ENCODE assay signal across 17 cellular contexts in the genomic region with DNA sequence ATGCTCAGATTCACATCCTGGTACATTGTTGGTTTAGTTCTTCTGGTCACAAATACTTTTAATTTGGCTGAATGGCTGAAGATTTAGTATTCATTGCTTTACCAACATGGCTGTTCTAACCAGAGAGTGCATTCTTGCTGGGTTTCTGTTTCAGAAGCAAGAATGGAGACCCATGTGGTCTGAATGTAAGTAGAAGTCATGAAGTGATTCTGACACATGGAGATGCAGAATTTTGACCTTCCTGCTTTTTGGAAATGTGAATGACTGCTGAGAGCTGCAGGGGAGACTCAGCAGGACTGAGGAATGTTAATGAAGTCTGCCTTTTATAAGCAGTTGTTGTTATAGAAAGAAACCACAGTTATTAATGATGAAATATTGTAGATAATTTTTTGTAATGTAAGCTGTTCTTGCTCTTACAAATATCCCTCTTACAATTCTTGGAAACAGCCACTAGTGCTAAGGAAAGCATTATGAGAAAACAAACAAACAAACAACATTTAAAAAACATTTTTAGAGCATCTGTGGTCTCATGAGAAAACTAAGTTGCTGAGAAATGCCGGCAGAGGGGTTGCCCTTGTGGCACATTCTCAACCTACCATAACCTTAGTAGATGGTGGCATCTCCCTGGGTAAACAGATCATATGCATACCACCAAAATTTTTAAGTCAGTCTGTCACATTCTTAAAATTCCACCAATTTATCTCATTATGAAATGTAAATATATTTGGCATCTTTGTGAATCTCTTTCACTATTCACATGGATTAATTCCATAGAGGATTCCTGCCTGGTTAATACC.
DNase-seq lines count a peak whose midpoint lies in the region; ATAC-seq and TF ChIP-seq lines count a peak whose summit lies in the region.
"Had no signal": no experiment of that assay in that cellular context is flagged by ENCODE, and none has a peak within 500 bp of the region (broad histone marks: within the 10 kb centered on the region; RNA-seq: fewer than 3 reads in every experiment).

No MANE protein-coding gene starts in this region.

- no peak overlapping the region for H2BK12ac ChIP-seq in mesenchymal stem cell (ENCODE audit: low read length in 2 of 2)

- POLR2A ChIA-PET in BJ (lab: Charles Lee) (no interaction called here), OCI-LY7 (lab: Charles Lee) (no interaction called here)

- no peaks in the 10 kb centered on the region for H4K20me1 ChIP-seq in OCI-LY7 (ENCODE audit: insufficient read depth, low read length)

- no peaks in the 10 kb centered on the region for H3K79me2 ChIP-seq in OCI-LY7 (ENCODE audit: insufficient read depth, low read depth, low read length)

- CTCF ChIA-PET in BJ (lab: Yijun Ruan, JAX) (no interaction called here), OCI-LY7 (lab: Charles Lee; ENCODE audit: unreplicated experiment) (no interaction called here)

- H3K27me3 ChIP-seq in BJ (ENCODE audit: control insufficient read depth, insufficient read depth, low read length): no peaks in the 10 kb centered on the region
- H3K27me3 ChIP-seq in mesenchymal stem cell (ENCODE audit: control insufficient read depth in 1 of 2, insufficient read depth in 1 of 2, low read length in 2 of 2): no peaks in the 10 kb centered on the region
- H3K27me3 ChIP-seq in tibial nerve: no peaks in the 10 kb centered on the region
- H3K27me3 ChIP-seq: ascending aorta had no signal

- H3K4ac ChIP-seq in mesenchymal stem cell (ENCODE audit: low read depth in 1 of 2, low read length in 2 of 2): no peak overlapping the region

- no peaks in the 10 kb centered on the region for H3K79me1 ChIP-seq in mesenchymal stem cell (replicated peaks; ENCODE audit: low read length, poor library complexity, severe bottlenecking)

- no peak overlapping the region for H3K4me3 Mint-ChIP-seq in progenitor cell of endocrine pancreas (ENCODE audit: low read depth)
- H3K4me3 Mint-ChIP-seq: activated T-helper 1 cell treated with anti-CD3 and anti-CD28 coated beads, Interleukin-12 subunit alpha, Interleukin-12 subunit beta, Interleukin-2, Interleukin-4 antibody, amounts not matched to agents 30 ng/mL and 10 ng/mL and 1 ng/mL, durations not matched to agents 14 hours and 24 hours and 36 hours; T-cell had no signal

- no peak overlapping the region for H3K18ac ChIP-seq in mesenchymal stem cell (ENCODE audit: low read depth in 1 of 2, low read length in 2 of 2)

- no peaks in the 10 kb centered on the region for H3K4me1 Mint-ChIP-seq in progenitor cell of endocrine pancreas (ENCODE audit: low read depth)
- H3K4me1 Mint-ChIP-seq: T-cell had no signal

- H2BK120ac ChIP-seq in mesenchymal stem cell (ENCODE audit: low read depth, low read length): no peak overlapping the region

- no TSS peak for BruUV-seq in OCI-LY7 (replicated peaks; lab: Mats Ljungman, UMichigan)

- peak; percentile 62 for ATAC-seq in HG02938 (IDR thresholded peaks at IDR 0.05; ENCODE audit: unreplicated experiment)
- ATAC-seq: lower lobe of right lung, T-cell had no signal

- no peak overlapping the region for H3K4me2 ChIP-seq in mesenchymal stem cell (ENCODE audit: low read length, poor library complexity, severe bottlenecking)
- H3K4me2 ChIP-seq in OCI-LY7 (ENCODE audit: low read length): no peak overlapping the region

- in situ Hi-C loops in astrocyte of the cerebellum (cut with HindIII; ENCODE audit: low sequenced_read_pairs): no loop called here

- H3K27ac Mint-ChIP-seq in progenitor cell of endocrine pancreas: no peak overlapping the region
- H3K27ac Mint-ChIP-seq: activated T-helper 1 cell treated with anti-CD3 and anti-CD28 coated beads, Interleukin-12 subunit alpha, Interleukin-12 subunit beta, Interleukin-2, Interleukin-4 antibody, amounts not matched to agents 30 ng/mL and 10 ng/mL and 1 ng/mL, durations not matched to agents 14 hours and 24 hours and 36 hours; T-cell had no signal

- no peak overlapping the region for H2BK15ac ChIP-seq in mesenchymal stem cell (ENCODE audit: low read depth, poor library complexity, severe bottlenecking)

- H3K9me3 ChIP-seq in mesenchymal stem cell (ENCODE audit: control insufficient read depth, low read length) (peaks cover 2% of the 10 kb centered on the region), tibial nerve (peaks cover 0 to 6% (median 1%) of the 10 kb centered on the region in 4 donors), OCI-LY7 (ENCODE audit: low read length) (no peaks in the 10 kb centered on the region)
- H3K9me3 ChIP-seq: ascending aorta had no signal

- H3K14ac ChIP-seq in mesenchymal stem cell (ENCODE audit: low read length in 2 of 2): no peak overlapping the region

- intact Hi-C loops in OCI-LY7 (cut with micrococcal nuclease; ENCODE audit: unreplicated experiment): no loop called here

- peaks cover 11% of the 10 kb centered on the region for H3K9me3 Mint-ChIP-seq in progenitor cell of endocrine pancreas (ENCODE audit: low read depth)
- H3K9me3 Mint-ChIP-seq: activated T-helper 1 cell treated with anti-CD3 and anti-CD28 coated beads, Interleukin-12 subunit alpha, Interleukin-12 subunit beta, Interleukin-2, Interleukin-4 antibody, amounts not matched to agents 30 ng/mL and 10 ng/mL and 1 ng/mL, durations not matched to agents 14 hours and 24 hours and 36 hours had no signal

- DNase-seq in BJ (ENCODE audit: low read depth) (peak; percentile 39), astrocyte of the cerebellum (ENCODE audit: low read depth) (peak; percentile 59), mesenchymal stem cell (peak; percentile 26), tibial nerve (ENCODE audit: low spot score in 2 of 2) (no peak), progenitor cell of endocrine pancreas (ENCODE audit: low spot score, unreplicated experiment) (no peak), NCI-H1417 treated with DMSO at 0.1 percent for 48 hours (lab: John Stamatoyannopoulos, UW) (no peak), OCI-LY7 (ENCODE audit: low spot score) (no peak)
- DNase-seq: activated CD4-positive, alpha-beta T cell treated with anti-CD3 and anti-CD28 coated beads for 48 hours; DND-41; lower lobe of right lung; NCI-H2171 treated with DMSO at 0.1 percent for 48 hours; posterior cingulate gyrus; stimulated activated CD4-positive, alpha-beta T cell treated with anti-CD3 and anti-CD28 coated beads, Interleukin-1b, Interleukin-23, amount 100 ng/mL, for 48 hours; T-cell had no signal

- peak overlapping the region; percentile 85 for H3K27ac ChIP-seq in mesenchymal stem cell (ENCODE audit: low read length, poor library complexity, severe bottlenecking)
- H3K27ac ChIP-seq in tibial nerve: no peak overlapping the region
- H3K27ac ChIP-seq in OCI-LY7 (ENCODE audit: low read depth, low read length, poor library complexity, severe bottlenecking): no peak overlapping the region
- H3K27ac ChIP-seq: ascending aorta, lower lobe of right lung had no signal

- no peak overlapping the region for H4K8ac ChIP-seq in mesenchymal stem cell (ENCODE audit: low read length)

- 78% methylated on average over 1 of the region's 1 CpG for WGBS in mesenchymal stem cell
- 27 to 33% methylated on average over 1 of the region's 1 CpG for WGBS in tibial nerve, 2 donors

- H3K4me1 ChIP-seq in mesenchymal stem cell (ENCODE audit: control insufficient read depth, insufficient read depth, low read depth, low read length): no peaks in the 10 kb centered on the region
- peaks cover 0 to 3% (median 0%) of the 10 kb centered on the region in 4 donors for H3K4me1 ChIP-seq in tibial nerve
- no peaks in the 10 kb centered on the region for H3K4me1 ChIP-seq in OCI-LY7 (ENCODE audit: insufficient read depth, low read length, poor library complexity, severe bottlenecking)
- H3K4me1 ChIP-seq: ascending aorta, lower lobe of right lung had no signal

- H3K36me3 Mint-ChIP-seq in progenitor cell of endocrine pancreas (ENCODE audit: insufficient read depth): peaks cover 1% of the 10 kb centered on the region
- H3K36me3 Mint-ChIP-seq: T-cell had no signal

- H2AK5ac ChIP-seq in mesenchymal stem cell (ENCODE audit: low read length, severe bottlenecking): no peak overlapping the region

- H2AFZ ChIP-seq in mesenchymal stem cell (ENCODE audit: low read depth, low read length) (no peak overlapping the region), OCI-LY7 (ENCODE audit: low read length) (no peak overlapping the region)

- no peaks in the 10 kb centered on the region for H3K36me3 ChIP-seq in BJ (ENCODE audit: control insufficient read depth, insufficient read depth, low read length)
- H3K36me3 ChIP-seq in mesenchymal stem cell (ENCODE audit: control insufficient read depth in 1 of 2, insufficient read depth in 2 of 2, low read depth in 1 of 2, low read length in 2 of 2): no peaks in the 10 kb centered on the region
- H3K36me3 ChIP-seq in tibial nerve: no peaks in the 10 kb centered on the region
- no peaks in the 10 kb centered on the region for H3K36me3 ChIP-seq in OCI-LY7 (ENCODE audit: insufficient read depth, low read length)
- H3K36me3 ChIP-seq: ascending aorta, lower lobe of right lung had no signal

- no peaks in the 10 kb centered on the region for H3K9me2 ChIP-seq in OCI-LY7 (ENCODE audit: insufficient read depth, low read length)

- no peaks in the 10 kb centered on the region for H3K27me3 Mint-ChIP-seq in progenitor cell of endocrine pancreas
- H3K27me3 Mint-ChIP-seq: T-cell had no signal

- no peak for TF ChIP-seq POLR2A in tibial nerve (IDR thresholded peaks at IDR 0.05)

- TF ChIP-seq CTCF in BJ (IDR thresholded peaks at IDR 0.05; ENCODE audit: insufficient read depth, low read depth, low read length) (no peak), astrocyte of the cerebellum (IDR thresholded peaks at IDR 0.05; ENCODE audit: low read depth, low read length, missing control alignments) (no peak), tibial nerve (IDR thresholded peaks at IDR 0.05) (no peak), progenitor cell of endocrine pancreas (IDR thresholded peaks at IDR 0.05; ENCODE audit: unreplicated experiment) (no peak), OCI-LY7 (conservative IDR thresholded peaks at IDR 0.05; ENCODE audit: low read length) (no peak)

- no peak overlapping the region for H4K91ac ChIP-seq in mesenchymal stem cell (ENCODE audit: low read length)

- H3K9ac ChIP-seq in mesenchymal stem cell (ENCODE audit: low read length): no peak overlapping the region

- H3K4me3 ChIP-seq in BJ (ENCODE audit: low read depth, low read length) (no peak overlapping the region), astrocyte of the cerebellum (ENCODE audit: low read depth, low read length) (no peak overlapping the region), mesenchymal stem cell (ENCODE audit: insufficient read depth in 1 of 2, low read depth in 1 of 2, low read length in 2 of 2) (no peak overlapping the region), tibial nerve (no peak overlapping the region), OCI-LY7 (ENCODE audit: low read depth, low read length, poor library complexity, severe bottlenecking) (no peak overlapping the region)
- H3K4me3 ChIP-seq: ascending aorta, lower lobe of right lung had no signal

- TF ChIP-seq EP300 in tibial nerve (IDR thresholded peaks at IDR 0.05): no peak

- no peak overlapping the region for H2BK5ac ChIP-seq in mesenchymal stem cell (ENCODE audit: low read depth, low read length, poor library complexity, severe bottlenecking)

- no peak overlapping the region for H3K23ac ChIP-seq in mesenchymal stem cell (ENCODE audit: low read length in 2 of 2)

Comparison
In these comparisons a context has a peak if more than half of its experiments do, and no peak if none do; other contexts are left out.
1. DNase-seq: peak in BJ (single experiment), astrocyte of the cerebellum (single experiment) and mesenchymal stem cell (single experiment); none in tibial nerve (0 of 2), progenitor cell of endocrine pancreas (single experiment), NCI-H1417 treated with DMSO at 0.1 percent for 48 hours (single experiment) and OCI-LY7 (single experiment).